Comparison of ENCODE assay signal across 14 cellular contexts in genomic region chr14:90536092-90536491, GRCh38.
DNase-seq lines count a peak whose midpoint lies in the region; ATAC-seq, FAIRE-seq and TF ChIP-seq lines count a peak whose summit lies in the region.
"Had no signal": no experiment of that assay in that cellular context is flagged by ENCODE, and none has a peak within 500 bp of the region (broad histone marks: within the 10 kb centered on the region; RNA-seq: fewer than 3 reads in every experiment).

No MANE protein-coding gene starts in this region.

- H3K9me3 ChIP-seq in K562 (replicated peaks; ENCODE audit: control insufficient read depth, insufficient read depth, low read depth, low read length): no peaks in the 10 kb centered on the region

- no peaks in the 10 kb centered on the region for H3K4me1 Mint-ChIP-seq in activated CD4-positive, alpha-beta memory T cell treated with anti-CD3 and anti-CD28 coated beads, Interleukin-2, amount 10 ng/mL, durations not matched to agents 7 days and 5 days

- ATAC-seq in K562: peak; percentile 30
- ATAC-seq: activated CD8-positive, alpha-beta T cell treated with anti-CD3 and anti-CD28 coated beads, Interleukin-2, amount 10 ng/mL, durations not matched to agents 7 days and 5 days; PC-3 had no signal

- DNase-seq in NCI-H2029 (lab: John Stamatoyannopoulos, UW) (peak; percentile 12), NCI-H2029 treated with DMSO at 0.1 percent for 48 hours (lab: John Stamatoyannopoulos, UW) (no peak), K562 (ENCODE audit: extremely low read depth in 1 of 4, low spot score in 3 of 4) (no peak), hypothalamus (lab: John Stamatoyannopoulos, UW) (peak in 27 of 51 donors; percentile 22 to 80 (median 56)), substantia nigra (lab: John Stamatoyannopoulos, UW) (peak in 26 of 49 donors; percentile 24 to 79 (median 52)), epidermal melanocyte (ENCODE audit: insufficient read length, low spot score) (no peak), NCI-H2196 treated with DMSO at 0.1 percent for 48 hours (lab: John Stamatoyannopoulos, UW; ENCODE audit: unreplicated experiment) (no peak)
- no peak for DNase-seq in activated CD4-positive, alpha-beta memory T cell treated with anti-CD3 and anti-CD28 coated beads, Interleukin-2, amount 10 ng/mL, durations not matched to agents 7 days and 5 days
- DNase-seq: activated CD8-positive, alpha-beta T cell treated with anti-CD3 and anti-CD28 coated beads, Interleukin-2, amount 10 ng/mL, durations not matched to agents 7 days and 5 days; central memory CD4-positive, alpha-beta T cell; DMS53; NCI-H2227 treated with DMSO at 0.1 percent for 48 hours; PC-3 had no signal

- H3K27ac ChIP-seq in K562 (ENCODE audit: extremely low read depth, low read depth, low read length) (no peak overlapping the region), substantia nigra (ENCODE audit: low read depth, low read length, poor library complexity, severe bottlenecking) (no peak overlapping the region)

- no peaks in the 10 kb centered on the region for H3K36me3 ChIP-seq in K562 (ENCODE audit: control insufficient read depth, insufficient read depth, low read length)

- no TSS peak for BruUV-seq in K562 (replicated peaks; lab: Mats Ljungman, UMichigan)

- no peaks in the 10 kb centered on the region for H3K36me3 Mint-ChIP-seq in activated CD4-positive, alpha-beta memory T cell treated with anti-CD3 and anti-CD28 coated beads, Interleukin-2, amount 10 ng/mL, durations not matched to agents 7 days and 5 days (ENCODE audit: low read depth)

- peak overlapping the region in 1 of 2 experiments; percentile 19; a peak in 2 of 4 replicates for H3K9ac ChIP-seq in K562 (ENCODE audit: insufficient read depth in 1 of 2, low read depth in 2 of 2, low read length in 2 of 2)

- H3K27me3 ChIP-seq in K562 (ENCODE audit: control insufficient read depth in 2 of 2, insufficient read depth in 2 of 2, low read length in 2 of 2): no peaks in the 10 kb centered on the region

- H3K27ac Mint-ChIP-seq in activated CD4-positive, alpha-beta memory T cell treated with anti-CD3 and anti-CD28 coated beads, Interleukin-2, amount 10 ng/mL, durations not matched to agents 7 days and 5 days: no peak overlapping the region
- H3K27ac Mint-ChIP-seq: activated CD8-positive, alpha-beta T cell treated with anti-CD3 and anti-CD28 coated beads, Interleukin-2, amount 10 ng/mL, durations not matched to agents 7 days and 5 days; T-helper 2 cell treated with Interferon-gamma antibody and Interleukin-4, amounts not matched to agents 5 μg/mL and 100 μg/mL, for 36 hours had no signal

- H2AFZ ChIP-seq in K562 (ENCODE audit: low read depth, low read length): no peak overlapping the region

- intact Hi-C loops in K562 (cut with micrococcal nuclease): no loop called here

- H3K4me2 ChIP-seq in K562 (ENCODE audit: insufficient read depth, low read length): no peak overlapping the region

- CTCF ChIA-PET in K562 (lab: Yijun Ruan, JAX; ENCODE audit: low intra/inter-chr PET ratio): no interaction called here
- CTCF ChIA-PET in activated CD4-positive, alpha-beta memory T cell treated with anti-CD3 and anti-CD28 coated beads, Interleukin-2, amount 10 ng/mL, durations not matched to agents 7 days and 5 days (lab: Charles Lee): no interaction called here

- FAIRE-seq in K562 (lab: Jason Lieb, UNC): no peak

- no peaks in the 10 kb centered on the region for H3K79me2 ChIP-seq in K562 (ENCODE audit: control insufficient read depth, insufficient read depth, low read length)

- no peak for TF ChIP-seq POLR2A in K562 (conservative IDR thresholded peaks at IDR 0.05)

- no peak for TF ChIP-seq CTCF in K562 (IDR thresholded peaks at IDR 0.05 in 2 of 3, conservative IDR thresholded peaks at IDR 0.05 in 1 of 3; ENCODE audit: insufficient read depth in 2 of 3, low read depth in 1 of 3, low read length in 3 of 3)

- in situ Hi-C loops in K562 (cut with MboI): no loop called here

- no peaks in the 10 kb centered on the region for H3K9me3 Mint-ChIP-seq in activated CD4-positive, alpha-beta memory T cell treated with anti-CD3 and anti-CD28 coated beads, Interleukin-2, amount 10 ng/mL, durations not matched to agents 7 days and 5 days
- H3K9me3 Mint-ChIP-seq: T-helper 2 cell treated with Interferon-gamma antibody and Interleukin-4, amounts not matched to agents 5 μg/mL and 100 μg/mL, for 36 hours had no signal

- TF ChIP-seq RAD21 in K562 (CRISPR knock-in tag; conservative IDR thresholded peaks at IDR 0.05 in 1 of 2, IDR thresholded peaks at IDR 0.05 in 1 of 2): no peak

- TF ChIP-seq EP300 in K562 (IDR thresholded peaks at IDR 0.05; ENCODE audit: low read length): no peak

- no peaks in the 10 kb centered on the region for H4K20me1 ChIP-seq in K562 (replicated peaks; ENCODE audit: control insufficient read depth, insufficient read depth, low read length)

- 25% methylated on average over 4 of the region's 11 CpGs for WGBS in K562 (ENCODE audit: insufficient coverage, low coverage, missing lambda C conversion rate)

- POLR2A ChIA-PET in K562 (lab: Yijun Ruan, JAX): interaction anchor here (1.0 kb wide), 2 partner anchors 9 to 18 kb away, joined by 3 read pairs; no protein-coding TSS in a partner anchor
- POLR2A ChIA-PET in activated CD4-positive, alpha-beta memory T cell treated with anti-CD3 and anti-CD28 coated beads, Interleukin-2, amount 10 ng/mL, durations not matched to agents 7 days and 5 days (lab: Charles Lee): no interaction called here

- H3K27me3 Mint-ChIP-seq in activated CD4-positive, alpha-beta memory T cell treated with anti-CD3 and anti-CD28 coated beads, Interleukin-2, amount 10 ng/mL, durations not matched to agents 7 days and 5 days: no peaks in the 10 kb centered on the region

- H3K4me3 Mint-ChIP-seq in activated CD4-positive, alpha-beta memory T cell treated with anti-CD3 and anti-CD28 coated beads, Interleukin-2, amount 10 ng/mL, durations not matched to agents 7 days and 5 days: no peak overlapping the region
- H3K4me3 Mint-ChIP-seq: activated CD8-positive, alpha-beta T cell treated with anti-CD3 and anti-CD28 coated beads, Interleukin-2, amount 10 ng/mL, durations not matched to agents 7 days and 5 days; T-helper 2 cell treated with Interferon-gamma antibody and Interleukin-4, amounts not matched to agents 5 μg/mL and 100 μg/mL, for 36 hours had no signal

- peaks cover 12 to 42% of the 10 kb centered on the region in 2 experiments; a peak in 4 of 5 replicates for H3K4me1 ChIP-seq in K562 (replicated peaks in 1 of 2; ENCODE audit: control insufficient read depth in 2 of 2, insufficient read depth in 2 of 2, low read length in 2 of 2)

- no peak overlapping the region for H3K4me3 ChIP-seq in K562

- peaks cover 2% of the 10 kb centered on the region for H3K9me1 ChIP-seq in K562 (ENCODE audit: control insufficient read depth, insufficient read depth, low read length)

TF ChIP-seq in K562, 482 proteins besides CTCF, POLR2A, EP300 and RAD21:
- TF ChIP-seq BACH1 (tag; IDR thresholded peaks at IDR 0.05) (no peak), ESRRA (IDR thresholded peaks at IDR 0.05; ENCODE audit: borderline replicate concordance, low read depth) (0 out of 2 replicates have a peak, but pooled peaks have one; percentile 14), SPI1 (IDR thresholded peaks at IDR 0.05; ENCODE audit: borderline replicate concordance, low read depth, low read length) (0 out of 2 replicates have a peak, but pooled peaks have one; percentile 4), ZFP36 (IDR thresholded peaks at IDR 0.05; ENCODE audit: low read depth, low read length, partially characterized antibody) (peak; percentile 92)

Comparison
In these comparisons a context has a peak if more than half of its experiments do, and no peak if none do; other contexts are left out.
1. DNase-seq: peak in NCI-H2029 (single experiment), hypothalamus (27 of 51) and substantia nigra (26 of 49); none in NCI-H2029 treated with DMSO at 0.1 percent for 48 hours (single experiment), K562 (0 of 4), epidermal melanocyte (single experiment), activated CD4-positive, alpha-beta memory T cell treated with anti-CD3 and anti-CD28 coated beads, Interleukin-2, amount 10 ng/mL, durations not matched to agents 7 days and 5 days (single experiment) and NCI-H2196 treated with DMSO at 0.1 percent for 48 hours (single experiment).